ENCODE assay signal across 1 cellular context in genomic region chr5:123449424-123449823, GRCh38.
TF ChIP-seq lines count a peak whose summit lies in the region.

No MANE protein-coding gene starts in this region.

TF ChIP-seq in GM12878, 131 proteins besides CTCF, POLR2A, EP300 and RAD21 (continued from another document):
- TF ChIP-seq, protein P1, sequence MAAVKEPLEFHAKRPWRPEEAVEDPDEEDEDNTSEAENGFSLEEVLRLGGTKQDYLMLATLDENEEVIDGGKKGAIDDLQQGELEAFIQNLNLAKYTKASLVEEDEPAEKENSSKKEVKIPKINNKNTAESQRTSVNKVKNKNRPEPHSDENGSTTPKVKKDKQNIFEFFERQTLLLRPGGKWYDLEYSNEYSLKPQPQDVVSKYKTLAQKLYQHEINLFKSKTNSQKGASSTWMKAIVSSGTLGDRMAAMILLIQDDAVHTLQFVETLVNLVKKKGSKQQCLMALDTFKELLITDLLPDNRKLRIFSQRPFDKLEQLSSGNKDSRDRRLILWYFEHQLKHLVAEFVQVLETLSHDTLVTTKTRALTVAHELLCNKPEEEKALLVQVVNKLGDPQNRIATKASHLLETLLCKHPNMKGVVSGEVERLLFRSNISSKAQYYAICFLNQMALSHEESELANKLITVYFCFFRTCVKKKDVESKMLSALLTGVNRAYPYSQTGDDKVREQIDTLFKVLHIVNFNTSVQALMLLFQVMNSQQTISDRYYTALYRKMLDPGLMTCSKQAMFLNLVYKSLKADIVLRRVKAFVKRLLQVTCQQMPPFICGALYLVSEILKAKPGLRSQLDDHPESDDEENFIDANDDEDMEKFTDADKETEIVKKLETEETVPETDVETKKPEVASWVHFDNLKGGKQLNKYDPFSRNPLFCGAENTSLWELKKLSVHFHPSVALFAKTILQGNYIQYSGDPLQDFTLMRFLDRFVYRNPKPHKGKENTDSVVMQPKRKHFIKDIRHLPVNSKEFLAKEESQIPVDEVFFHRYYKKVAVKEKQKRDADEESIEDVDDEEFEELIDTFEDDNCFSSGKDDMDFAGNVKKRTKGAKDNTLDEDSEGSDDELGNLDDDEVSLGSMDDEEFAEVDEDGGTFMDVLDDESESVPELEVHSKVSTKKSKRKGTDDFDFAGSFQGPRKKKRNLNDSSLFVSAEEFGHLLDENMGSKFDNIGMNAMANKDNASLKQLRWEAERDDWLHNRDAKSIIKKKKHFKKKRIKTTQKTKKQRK (IDR thresholded peaks at IDR 0.05; ENCODE audit: low read depth, low read length): no peak
- TF ChIP-seq, protein P2, sequence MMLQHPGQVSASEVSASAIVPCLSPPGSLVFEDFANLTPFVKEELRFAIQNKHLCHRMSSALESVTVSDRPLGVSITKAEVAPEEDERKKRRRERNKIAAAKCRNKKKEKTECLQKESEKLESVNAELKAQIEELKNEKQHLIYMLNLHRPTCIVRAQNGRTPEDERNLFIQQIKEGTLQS (IDR thresholded peaks at IDR 0.05; ENCODE audit: borderline replicate concordance, extremely low read depth, low read depth, low read length): no peak
- no peak for TF ChIP-seq NRF1 (conservative IDR thresholded peaks at IDR 0.05; ENCODE audit: low read depth, low read length)
- TF ChIP-seq TCF3 (IDR thresholded peaks at IDR 0.05; ENCODE audit: borderline replicate concordance, insufficient read depth, low read depth, low read length): no peak
- no peak for TF ChIP-seq TBL1XR1 (IDR thresholded peaks at IDR 0.05; ENCODE audit: low read depth, low read length)
- no peak for TF ChIP-seq ETV6 (conservative IDR thresholded peaks at IDR 0.05 in 1 of 2, IDR thresholded peaks at IDR 0.05 in 1 of 2; ENCODE audit: borderline replicate concordance in 1 of 2, low read depth in 1 of 2)
- TF ChIP-seq RBBP5 (conservative IDR thresholded peaks at IDR 0.05): no peak
- TF ChIP-seq HDAC6 (IDR thresholded peaks at IDR 0.05; ENCODE audit: unreplicated experiment): no peak
- TF ChIP-seq SIX5 (IDR thresholded peaks at IDR 0.05; ENCODE audit: low read depth, low read length, severe bottlenecking): no peak
